ENCODE assay signal across 26 cellular contexts in the genomic region with DNA sequence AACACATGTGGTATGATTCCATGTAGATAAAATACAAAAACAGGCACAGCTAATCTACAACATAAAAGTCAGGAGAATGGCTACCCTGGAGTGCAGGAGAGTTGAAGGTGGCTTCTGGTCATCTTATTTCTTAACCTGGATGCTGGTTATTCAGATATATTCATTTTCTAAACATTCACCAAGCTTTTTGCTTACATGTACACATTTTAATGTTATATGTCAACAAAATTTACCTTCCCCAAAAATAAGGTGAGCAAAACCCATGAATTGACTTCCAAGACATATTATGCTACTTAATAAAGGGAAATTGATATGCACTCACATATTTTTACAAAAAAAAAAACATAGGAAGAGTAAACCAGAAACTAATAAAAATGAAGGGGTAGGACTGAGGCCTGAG. TPM values are rescaled to one million over a fixed set of nuclear protein-coding genes. Genes with fewer than 3 reads are reported as not detected.
DNase-seq lines count a peak whose midpoint lies in the region; ATAC-seq, FAIRE-seq and TF ChIP-seq lines count a peak whose summit lies in the region.
"Had no signal": no experiment of that assay in that cellular context is flagged by ENCODE, and none has a peak within 500 bp of the region (broad histone marks: within the 10 kb centered on the region; RNA-seq: fewer than 3 reads in every experiment).

No MANE protein-coding gene starts in this region.

- no peak for DNase-seq in SK-N-SH
- no peak for DNase-seq in endothelial cell (ENCODE audit: low spot score)
- no peak for DNase-seq in T-cell
- no peak for DNase-seq in H54 (ENCODE audit: insufficient read length, low spot score)
- DNase-seq: ACHN, BE2C, Calu3, DMS153, DND-41, H7, NCI-H1092 treated with DMSO at 0.1 percent for 48 hours, NCI-H1436 treated with DMSO at 0.1 percent for 48 hours, NCI-H187 treated with DMSO at 0.1 percent for 48 hours, NCI-H2107, NCI-H524 treated with DMSO at 0.1 percent for 48 hours, NCI-H774, PC-3, SHP77, SW 1271 had no signal

- H2AFZ ChIP-seq in SK-N-SH (ENCODE audit: low read depth) = no peak overlapping the region
- H2AFZ ChIP-seq in SU-DHL-6 (ENCODE audit: low read depth, low read length, severe bottlenecking) = no peak overlapping the region

- CTCF ChIA-PET in SK-N-SH (lab: Yijun Ruan, JAX) (interaction anchor here (2.9 kb wide), 1 partner anchor 20 kb away, joined by 7 read pairs; no protein-coding TSS in a partner anchor), T-cell (lab: Charles Lee) (interaction anchor here in 1 of 2 donors (0.9 kb wide), 1 partner anchor 43 kb away, joined by 3 read pairs; no protein-coding TSS in a partner anchor)

- no peak overlapping the region for H3K4me3 ChIP-seq in SK-N-SH (ENCODE audit: low read depth in 2 of 2, low read length in 1 of 2)
- H3K4me3 ChIP-seq in SU-DHL-6 (ENCODE audit: insufficient read depth, low read length, poor library complexity, severe bottlenecking) = no peak overlapping the region

- H3K9me2 ChIP-seq in SK-N-SH = no peaks in the 10 kb centered on the region
- no peaks in the 10 kb centered on the region for H3K9me2 ChIP-seq in SU-DHL-6 (replicated peaks; ENCODE audit: insufficient read depth, low read length)

- FAIRE-seq in H54 (lab: Jason Lieb, UNC) = no peak
- FAIRE-seq: GM12892, HTR-8/SVneo had no signal

- TF ChIP-seq EP300 in SK-N-SH (IDR thresholded peaks at IDR 0.05; ENCODE audit: borderline replicate concordance in 1 of 2, low read depth in 1 of 2, low read length in 1 of 2) = no peak

- POLR2A ChIA-PET in SK-N-SH (lab: Yijun Ruan, JAX) = no interaction called here
- POLR2A ChIA-PET in T-cell (lab: Charles Lee) = no interaction called here

- TF ChIP-seq CTCF in SK-N-SH (IDR thresholded peaks at IDR 0.05) (no peak), SU-DHL-6 (IDR thresholded peaks at IDR 0.05; ENCODE audit: insufficient read depth, low read length, poor library complexity, severe bottlenecking) (no peak), endothelial cell (IDR thresholded peaks at IDR 0.05; ENCODE audit: unreplicated experiment) (no peak)

- 0 out of 4 replicates have a peak overlapping the region, but pooled peaks of 1 of the 2 experiments have one; percentile 9 for H3K27ac ChIP-seq in SK-N-SH (ENCODE audit: low read depth in 2 of 2, low read length in 1 of 2)
- peak overlapping the region; percentile 17; the same call in 1 of the 2 replicates for H3K27ac ChIP-seq in SU-DHL-6 (ENCODE audit: low read depth, low read length)
- H3K27ac ChIP-seq: 22Rv1 had no signal

- H3K36me3 Mint-ChIP-seq in endothelial cell (ENCODE audit: low read depth, unreplicated experiment) (no peaks in the 10 kb centered on the region), T-cell (no peaks in the 10 kb centered on the region)

- H3K9me3 Mint-ChIP-seq in endothelial cell (ENCODE audit: unreplicated experiment) = no peaks in the 10 kb centered on the region
- no peaks in the 10 kb centered on the region for H3K9me3 Mint-ChIP-seq in T-cell
- H3K9me3 Mint-ChIP-seq: CD14-positive monocyte had no signal

- H3K4me3 Mint-ChIP-seq in endothelial cell (ENCODE audit: unreplicated experiment) (no peak overlapping the region), T-cell (no peak overlapping the region)

- H4K20me1 ChIP-seq in SK-N-SH (ENCODE audit: insufficient read depth) = peaks cover 91% of the 10 kb centered on the region
- peaks cover 4% of the 10 kb centered on the region; the same call in 1 of the 2 replicates for H4K20me1 ChIP-seq in SU-DHL-6 (ENCODE audit: low read depth, low read length)

- peaks cover 2% of the 10 kb centered on the region for H3K27me3 Mint-ChIP-seq in endothelial cell (ENCODE audit: unreplicated experiment)
- H3K27me3 Mint-ChIP-seq in T-cell = no peaks in the 10 kb centered on the region

- ATAC-seq in SK-N-SH treated with all-trans-retinoic acid at 6 μM for 48 hours (no peak), T-cell (replicated peaks in 1 of 4) (no peak), GM18909 (IDR thresholded peaks at IDR 0.05; ENCODE audit: poor library complexity, unreplicated experiment) (no peak)
- ATAC-seq: PC-3 had no signal

- peaks cover 8 to 11% of the 10 kb centered on the region in 2 experiments; a peak in 2 of 4 replicates for H3K4me1 ChIP-seq in SK-N-SH (ENCODE audit: control insufficient read depth in 1 of 2, insufficient read depth in 2 of 2, low read depth in 1 of 2, low read length in 1 of 2)

- no peak for TF ChIP-seq POLR2A in H54 (IDR thresholded peaks at IDR 0.05; ENCODE audit: low read depth, low read length)

- H3K9ac ChIP-seq in SK-N-SH (no peak overlapping the region), SU-DHL-6 (ENCODE audit: low read length) (no peak overlapping the region)

- H3K36me3 ChIP-seq in SK-N-SH (replicated peaks in 1 of 2; ENCODE audit: control insufficient read depth in 1 of 2, insufficient read depth in 2 of 2, low read length in 1 of 2) (no peaks in the 10 kb centered on the region), SU-DHL-6 (ENCODE audit: low read length) (no peaks in the 10 kb centered on the region)
- H3K36me3 ChIP-seq: BE2C had no signal

- H3K9me3 ChIP-seq in SK-N-SH (no peaks in the 10 kb centered on the region), SU-DHL-6 (ENCODE audit: insufficient read depth, low read length) (no peaks in the 10 kb centered on the region)
- H3K9me3 ChIP-seq: BE2C had no signal

- peaks cover 95% of the 10 kb centered on the region for H3K79me2 ChIP-seq in SK-N-SH (ENCODE audit: insufficient read depth)
- H3K79me2 ChIP-seq in SU-DHL-6 (ENCODE audit: insufficient read depth, low read length) = peaks cover 98% of the 10 kb centered on the region

- H3K27ac Mint-ChIP-seq in endothelial cell (ENCODE audit: unreplicated experiment) (peak overlapping the region; percentile 84), T-cell (no peak overlapping the region)

- H3K4me2 ChIP-seq in SK-N-SH (no peak overlapping the region), SU-DHL-6 (ENCODE audit: low read depth, low read length, poor library complexity, severe bottlenecking) (no peak overlapping the region)

- H3F3A ChIP-seq in SK-N-SH (replicated peaks; ENCODE audit: insufficient read depth) (no peaks in the 10 kb centered on the region), SU-DHL-6 (ENCODE audit: insufficient read depth) (peaks cover 21% of the 10 kb centered on the region)

- H3K4me1 Mint-ChIP-seq in endothelial cell (ENCODE audit: unreplicated experiment) (peaks cover 42% of the 10 kb centered on the region), T-cell (peaks cover 23 to 45% (median 28%) of the 10 kb centered on the region in 3 donors)

- H3K27me3 ChIP-seq in SK-N-SH (ENCODE audit: insufficient read depth) (no peaks in the 10 kb centered on the region), SU-DHL-6 (ENCODE audit: low read length) (no peaks in the 10 kb centered on the region)
- H3K27me3 ChIP-seq: BE2C had no signal

- TF ChIP-seq RAD21 in SK-N-SH (IDR thresholded peaks at IDR 0.05; ENCODE audit: low read length) = no peak

TF ChIP-seq in SK-N-SH, 30 proteins besides CTCF, POLR2A, EP300 and RAD21:
- TF ChIP-seq JUND (IDR thresholded peaks at IDR 0.05) = no peak
- peak; percentile 9; the same call in 1 of the 2 replicates for TF ChIP-seq GATA2 (CRISPR knock-in tag; IDR thresholded peaks at IDR 0.05)
TF ChIP-seq in SK-N-SH: peak in this region for 1.

TF ChIP-seq in SK-N-SH treated with all-trans-retinoic acid at 6 μM for 48 hours, 23 proteins besides CTCF, POLR2A, EP300 and RAD21:
- TF ChIP-seq, protein P1, sequence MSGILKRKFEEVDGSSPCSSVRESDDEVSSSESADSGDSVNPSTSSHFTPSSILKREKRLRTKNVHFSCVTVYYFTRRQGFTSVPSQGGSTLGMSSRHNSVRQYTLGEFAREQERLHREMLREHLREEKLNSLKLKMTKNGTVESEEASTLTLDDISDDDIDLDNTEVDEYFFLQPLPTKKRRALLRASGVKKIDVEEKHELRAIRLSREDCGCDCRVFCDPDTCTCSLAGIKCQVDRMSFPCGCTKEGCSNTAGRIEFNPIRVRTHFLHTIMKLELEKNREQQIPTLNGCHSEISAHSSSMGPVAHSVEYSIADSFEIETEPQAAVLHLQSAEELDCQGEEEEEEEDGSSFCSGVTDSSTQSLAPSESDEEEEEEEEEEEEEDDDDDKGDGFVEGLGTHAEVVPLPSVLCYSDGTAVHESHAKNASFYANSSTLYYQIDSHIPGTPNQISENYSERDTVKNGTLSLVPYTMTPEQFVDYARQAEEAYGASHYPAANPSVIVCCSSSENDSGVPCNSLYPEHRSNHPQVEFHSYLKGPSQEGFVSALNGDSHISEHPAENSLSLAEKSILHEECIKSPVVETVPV (CRISPR knock-in tag; IDR thresholded peaks at IDR 0.05) = no peak
- TF ChIP-seq ISL1 (CRISPR knock-in tag; IDR thresholded peaks at IDR 0.05) (no peak), ZFP3 (CRISPR knock-in tag; IDR thresholded peaks at IDR 0.05) (no peak)

RNA-seq across cellular contexts. Expression of gene B4GALT5, which starts 50.6 kb away (rescaled TPM):
- 35.1 and 40.5 TPM in 2 replicates for polyA plus RNA-seq in SK-N-SH (2012; rRNA removed)
- 42.3 and 44.9 TPM in 2 replicates for polyA plus RNA-seq in SK-N-SH (2012; cell fraction: cytosol; rRNA removed)
- polyA plus RNA-seq in SK-N-SH (2012; cell fraction: nucleus; rRNA removed) = 13.2 and 19.3 TPM in 2 replicates
- total RNA-seq in endothelial cell (ENCODE audit: unreplicated experiment) (115 TPM), T-cell (10 to 100 TPM in 2 of 5 donors, 1 to 10 TPM in 3; 4.6 to 11.9 (median 9.2) TPM)
